ENCODE assay signal across 17 cellular contexts in genomic region chr3:42035007-42035406, GRCh38. TPM values are rescaled to one million over a fixed set of nuclear protein-coding genes. Genes with fewer than 3 reads are reported as not detected.
DNase-seq lines count a peak whose midpoint lies in the region; ATAC-seq and TF ChIP-seq lines count a peak whose summit lies in the region.
"Had no signal": no experiment of that assay in that cellular context is flagged by ENCODE, and none has a peak within 500 bp of the region (broad histone marks: within the 10 kb centered on the region; RNA-seq: fewer than 3 reads in every experiment).

No MANE protein-coding gene starts in this region.

- TF ChIP-seq CTCF in Panc1 (IDR thresholded peaks at IDR 0.05): no peak

- WGBS in mesodermal cell (ENCODE audit: insufficient coverage in 2 of 2), 2 experiments: 94 to 100% methylated on average over 3 of the region's 3 CpGs

- H3K9ac ChIP-seq in subcutaneous abdominal adipose tissue (ENCODE audit: low read length in 5 of 5): no peak overlapping the region

- in situ Hi-C loops in Panc1 (cut with HindIII; ENCODE audit: low pct_unique_long_range_greater_than_20kb, low sequenced_read_pairs): no loop called here

- H3K4me1 ChIP-seq in Panc1 (ENCODE audit: control insufficient read depth, insufficient read depth, low read length): peaks cover 58% of the 10 kb centered on the region
- H3K4me1 ChIP-seq in mesodermal cell (ENCODE audit: control insufficient read depth, insufficient read depth, low read length, poor library complexity, severe bottlenecking): peaks cover 50% of the 10 kb centered on the region
- peaks cover 9 to 66% (median 53%) of the 10 kb centered on the region in 5 donors for H3K4me1 ChIP-seq in subcutaneous abdominal adipose tissue (ENCODE audit: control insufficient read depth in 5 of 5, insufficient read depth in 5 of 5, low read length in 5 of 5)

- H3K27me3 ChIP-seq in Panc1 (ENCODE audit: control insufficient read depth, insufficient read depth, low read length) (no peaks in the 10 kb centered on the region), subcutaneous abdominal adipose tissue (ENCODE audit: control insufficient read depth in 5 of 5, insufficient read depth in 4 of 5, low read length in 5 of 5) (no peaks in the 10 kb centered on the region)
- H3K27me3 ChIP-seq: neutrophil, spleen, suprapubic skin had no signal

- POLR2A ChIA-PET in Panc1 (lab: Charles Lee): no interaction called here

- peak overlapping the region; percentile 3 for H3K27ac Mint-ChIP-seq in central memory CD8-positive, alpha-beta T cell (ENCODE audit: low read depth)
- H3K27ac Mint-ChIP-seq: activated CD4-positive, alpha-beta T cell treated with anti-CD3 and anti-CD28 coated beads for 36 hours; activated T-cell treated with anti-CD3 and anti-CD28 coated beads, Interleukin-2, amount 50 U/mL, for 24 hours; CD4-positive, alpha-beta T cell had no signal

- H3K4me3 ChIP-seq in Panc1 (ENCODE audit: low read depth in 2 of 2, low read length in 2 of 2) (no peak overlapping the region), mesodermal cell (ENCODE audit: extremely low read depth, insufficient read depth, low read length, poor library complexity, severe bottlenecking) (no peak overlapping the region), subcutaneous abdominal adipose tissue (ENCODE audit: low read depth in 1 of 5, low read length in 5 of 5) (no peak overlapping the region)
- H3K4me3 ChIP-seq: spleen, suprapubic skin had no signal

- ATAC-seq in Panc1: no peak
- no peak for ATAC-seq in central memory CD8-positive, alpha-beta T cell (replicated peaks; ENCODE audit: extremely low read depth, poor library complexity, severe bottlenecking)
- no peak for ATAC-seq in HG02981 (IDR thresholded peaks at IDR 0.05; ENCODE audit: unreplicated experiment)
- ATAC-seq: activated CD4-positive, alpha-beta T cell treated with anti-CD3 and anti-CD28 coated beads for 36 hours had no signal

- CTCF ChIA-PET in Panc1 (lab: Charles Lee): no interaction called here

- H3K9me3 ChIP-seq in Panc1 (ENCODE audit: control insufficient read depth, insufficient read depth, low read depth, low read length) (no peaks in the 10 kb centered on the region), mesodermal cell (ENCODE audit: control insufficient read depth, low read length) (no peaks in the 10 kb centered on the region), subcutaneous abdominal adipose tissue (ENCODE audit: control insufficient read depth in 5 of 5, low read length in 5 of 5) (no peaks in the 10 kb centered on the region)
- H3K9me3 ChIP-seq: neutrophil, spleen, suprapubic skin had no signal

- no peaks in the 10 kb centered on the region for H3K36me3 ChIP-seq in Panc1 (ENCODE audit: control insufficient read depth, insufficient read depth, low read length)
- H3K36me3 ChIP-seq in mesodermal cell (ENCODE audit: control insufficient read depth, insufficient read depth, low read length): no peaks in the 10 kb centered on the region
- peaks cover 0 to 16% (median 13%) of the 10 kb centered on the region in 5 donors for H3K36me3 ChIP-seq in subcutaneous abdominal adipose tissue (ENCODE audit: control insufficient read depth in 5 of 5, insufficient read depth in 5 of 5, low read length in 5 of 5)
- H3K36me3 ChIP-seq: suprapubic skin had no signal

- peaks cover 3% of the 10 kb centered on the region for H3K36me3 Mint-ChIP-seq in central memory CD8-positive, alpha-beta T cell (ENCODE audit: insufficient read depth)

- peak overlapping the region; percentile 68 for H3K27ac ChIP-seq in Panc1 (ENCODE audit: low read length)
- H3K27ac ChIP-seq in mesodermal cell (ENCODE audit: low read depth, low read length, severe bottlenecking): peak overlapping the region; percentile 98
- H3K27ac ChIP-seq in subcutaneous abdominal adipose tissue (ENCODE audit: low read depth, low read length): peak overlapping the region; percentile 91
- H3K27ac ChIP-seq: neutrophil, suprapubic skin had no signal

- H3K4me3 Mint-ChIP-seq in central memory CD8-positive, alpha-beta T cell: no peak overlapping the region
- H3K4me3 Mint-ChIP-seq: activated CD4-positive, alpha-beta T cell treated with anti-CD3 and anti-CD28 coated beads for 36 hours; activated T-cell treated with anti-CD3 and anti-CD28 coated beads, Interleukin-2, amount 50 U/mL, for 24 hours; CD4-positive, alpha-beta T cell had no signal

- H3K9me3 Mint-ChIP-seq in central memory CD8-positive, alpha-beta T cell: no peaks in the 10 kb centered on the region
- H3K9me3 Mint-ChIP-seq: activated T-cell treated with anti-CD3 and anti-CD28 coated beads, Interleukin-2, amount 50 U/mL, for 24 hours; CD4-positive, alpha-beta T cell had no signal

- DNase-seq in Panc1 (ENCODE audit: low read depth, low spot score) (no peak), NCI-H524 treated with DMSO at 0.1 percent for 48 hours (lab: John Stamatoyannopoulos, UW) (no peak)
- DNase-seq in central memory CD8-positive, alpha-beta T cell (ENCODE audit: low spot score in 2 of 2): no peak
- no peak for DNase-seq in activated T-cell treated with anti-CD3 and anti-CD28 coated beads, Interleukin-2, amount 50 U/mL, for 1 hour
- DNase-seq: activated CD4-positive, alpha-beta T cell treated with anti-CD3 and anti-CD28 coated beads for 36 hours; activated T-cell treated with anti-CD3 and anti-CD28 coated beads, Interleukin-2, amount 50 U/mL, for 24 hours; CD4-positive, alpha-beta T cell; hypothalamus; NCI-H2081; NCI-H774; spleen; T-helper 2 cell had no signal

- BruUV-seq in Panc1 (replicated peaks; lab: Mats Ljungman, UMichigan): no TSS peak

- peaks cover 35% of the 10 kb centered on the region for H3K4me1 Mint-ChIP-seq in central memory CD8-positive, alpha-beta T cell

- intact Hi-C loops in Panc1 (cut with micrococcal nuclease; ENCODE audit: unreplicated experiment): no loop called here

- H3K27me3 Mint-ChIP-seq in central memory CD8-positive, alpha-beta T cell: no peaks in the 10 kb centered on the region
- H3K27me3 Mint-ChIP-seq: activated CD4-positive, alpha-beta T cell treated with anti-CD3 and anti-CD28 coated beads for 36 hours; activated T-cell treated with anti-CD3 and anti-CD28 coated beads, Interleukin-2, amount 50 U/mL, for 24 hours; CD4-positive, alpha-beta T cell had no signal

RNA-seq across cellular contexts. Expression of gene TRAK1, which starts 56.1 kb away (rescaled TPM):
- 38.4 TPM for total RNA-seq in Panc1 (2021; ENCODE audit: unreplicated experiment)
- 36.8 TPM for polyA plus RNA-seq in Panc1 (2012; ENCODE audit: insufficient read length)
- 33.3 TPM for polyA plus RNA-seq in mesodermal cell (2013, experiment 1 of 2)
- 26.3 TPM for polyA plus RNA-seq in mesodermal cell (2013, experiment 2 of 2)
